8 cellular contexts compared by ENCODE assay signal in the genomic region with DNA sequence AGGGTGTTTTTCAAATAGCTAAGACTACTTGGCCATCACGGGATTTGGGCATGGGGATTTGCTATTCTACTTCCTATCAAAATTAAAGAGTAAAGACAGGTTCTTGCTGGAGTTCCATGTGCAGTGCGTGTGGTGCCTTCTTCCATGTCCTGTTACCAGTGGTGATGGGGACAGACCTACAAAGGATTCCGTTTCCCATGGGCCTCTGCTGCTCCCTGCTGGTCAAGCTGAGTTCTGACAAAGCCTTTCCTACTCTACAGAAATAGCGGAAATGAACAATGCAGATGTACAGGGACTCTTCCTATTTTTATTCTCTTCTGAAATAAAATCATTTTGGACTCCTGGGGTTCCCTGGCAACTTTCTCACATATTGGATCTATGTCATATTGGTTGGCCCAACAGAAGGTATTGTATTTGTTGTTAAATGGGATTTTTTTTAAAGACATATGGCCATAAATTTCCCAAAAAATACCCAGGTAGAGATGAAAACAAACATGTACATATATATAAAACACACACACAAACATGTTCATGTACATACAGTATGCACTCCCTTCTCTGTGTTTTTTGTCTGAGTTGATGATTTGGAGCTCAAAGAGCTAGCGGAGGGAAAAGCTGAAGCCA.
DNase-seq lines count a peak whose midpoint lies in the region; ATAC-seq, FAIRE-seq and TF ChIP-seq lines count a peak whose summit lies in the region.

No MANE protein-coding gene starts in this region.

- H3K4me3 ChIP-seq in GM23338, result no peak overlapping the region
- no peak overlapping the region for H3K4me3 ChIP-seq in upper lobe of right lung

- intact Hi-C loops in activated T-helper 1 cell treated with anti-CD3 and anti-CD28 coated beads, Interleukin-12 subunit alpha, Interleukin-12 subunit beta, Interleukin-2, Interleukin-4 antibody, amounts not matched to agents 30 ng/mL and 10 ng/mL and 1 ng/mL, durations not matched to agents 14 hours and 24 hours and 36 hours (cut with micrococcal nuclease), result loop anchor here (1.0 to 2.0 kb wide), 4 partner anchors 170 to 988 kb away; no protein-coding TSS in a partner anchor
- intact Hi-C loops in upper lobe of right lung (cut with DNase I), result no loop called here

- H3F3A ChIP-seq in GM23338 (replicated peaks; ENCODE audit: low read depth), result no peaks in the 10 kb centered on the region

- H3K36me3 ChIP-seq in GM23338 (ENCODE audit: insufficient read depth) (no peaks in the 10 kb centered on the region; the same call in 1 of the 2 replicates), upper lobe of right lung (peaks cover 42% of the 10 kb centered on the region)

- H3K27me3 Mint-ChIP-seq in GM23338 (ENCODE audit: insufficient read depth, low read depth, poor library complexity), result no peaks in the 10 kb centered on the region
- no peaks in the 10 kb centered on the region for H3K27me3 Mint-ChIP-seq in activated T-helper 1 cell treated with anti-CD3 and anti-CD28 coated beads, Interleukin-12 subunit alpha, Interleukin-12 subunit beta, Interleukin-2, Interleukin-4 antibody, amounts not matched to agents 30 ng/mL and 10 ng/mL and 1 ng/mL, durations not matched to agents 14 hours and 24 hours and 36 hours (ENCODE audit: insufficient read depth)

- no peaks in the 10 kb centered on the region for H3K9me3 ChIP-seq in upper lobe of right lung

- no peaks in the 10 kb centered on the region for H4K20me1 ChIP-seq in GM23338 (replicated peaks; ENCODE audit: insufficient read depth)

- ATAC-seq in GM23338 (peak; percentile 80), upper lobe of right lung (peak; percentile 92)

- H3K9me3 Mint-ChIP-seq in GM23338, result no peaks in the 10 kb centered on the region
- H3K9me3 Mint-ChIP-seq in activated T-helper 1 cell treated with anti-CD3 and anti-CD28 coated beads, Interleukin-12 subunit alpha, Interleukin-12 subunit beta, Interleukin-2, Interleukin-4 antibody, amounts not matched to agents 30 ng/mL and 10 ng/mL and 1 ng/mL, durations not matched to agents 14 hours and 24 hours and 36 hours, result no peaks in the 10 kb centered on the region

- H3K4me1 Mint-ChIP-seq in GM23338, result peaks cover 16% of the 10 kb centered on the region
- peaks cover 13% of the 10 kb centered on the region for H3K4me1 Mint-ChIP-seq in activated T-helper 1 cell treated with anti-CD3 and anti-CD28 coated beads, Interleukin-12 subunit alpha, Interleukin-12 subunit beta, Interleukin-2, Interleukin-4 antibody, amounts not matched to agents 30 ng/mL and 10 ng/mL and 1 ng/mL, durations not matched to agents 14 hours and 24 hours and 36 hours (ENCODE audit: low read depth)

- H3K27me3 ChIP-seq in GM23338 (ENCODE audit: insufficient read depth), result no peaks in the 10 kb centered on the region
- H3K27me3 ChIP-seq in upper lobe of right lung, result no peaks in the 10 kb centered on the region

- no peaks in the 10 kb centered on the region for H3K36me3 Mint-ChIP-seq in GM23338 (ENCODE audit: low read depth)
- H3K36me3 Mint-ChIP-seq in activated T-helper 1 cell treated with anti-CD3 and anti-CD28 coated beads, Interleukin-12 subunit alpha, Interleukin-12 subunit beta, Interleukin-2, Interleukin-4 antibody, amounts not matched to agents 30 ng/mL and 10 ng/mL and 1 ng/mL, durations not matched to agents 14 hours and 24 hours and 36 hours (ENCODE audit: low read depth), result peaks cover 27% of the 10 kb centered on the region

- H3K4me1 ChIP-seq in GM23338 (ENCODE audit: insufficient read depth) (0 out of 2 replicates have a peak, but pooled peaks cover 4% of the 10 kb centered on the region), upper lobe of right lung (no peaks in the 10 kb centered on the region)

- H3K27ac ChIP-seq in GM23338 (ENCODE audit: low read depth) (no peak overlapping the region), upper lobe of right lung (no peak overlapping the region)

- H3K79me2 ChIP-seq in GM23338 (replicated peaks; ENCODE audit: insufficient read depth), result no peaks in the 10 kb centered on the region

- no peaks in the 10 kb centered on the region for H3K9me2 ChIP-seq in GM23338 (ENCODE audit: insufficient read depth)

- no peak overlapping the region for H3K27ac Mint-ChIP-seq in GM23338
- H3K27ac Mint-ChIP-seq in activated T-helper 1 cell treated with anti-CD3 and anti-CD28 coated beads, Interleukin-12 subunit alpha, Interleukin-12 subunit beta, Interleukin-2, Interleukin-4 antibody, amounts not matched to agents 30 ng/mL and 10 ng/mL and 1 ng/mL, durations not matched to agents 14 hours and 24 hours and 36 hours, result no peak overlapping the region

- H2AFZ ChIP-seq in GM23338, result no peak overlapping the region

- TF ChIP-seq CTCF in GM23338 (conservative IDR thresholded peaks at IDR 0.05; ENCODE audit: low read depth in 2 of 2) (peak; percentile 88 to 95), upper lobe of right lung (IDR thresholded peaks at IDR 0.05) (peak; percentile 83)

- H3K4me3 Mint-ChIP-seq in GM23338, result no peak overlapping the region; the same call in 2 of the 3 replicates
- no peak overlapping the region for H3K4me3 Mint-ChIP-seq in activated T-helper 1 cell treated with anti-CD3 and anti-CD28 coated beads, Interleukin-12 subunit alpha, Interleukin-12 subunit beta, Interleukin-2, Interleukin-4 antibody, amounts not matched to agents 30 ng/mL and 10 ng/mL and 1 ng/mL, durations not matched to agents 14 hours and 24 hours and 36 hours

- no peak overlapping the region for H3K4me2 ChIP-seq in GM23338

- DNase-seq in GM23338 (ENCODE audit: low spot score) (peak; percentile 89), LHCN-M2 (ENCODE audit: low read depth) (peak; percentile 60), RPMI8226 (peak; percentile 61), fibroblast of the conjunctiva (ENCODE audit: low read depth) (peak; percentile 82), occipital lobe (lab: John Stamatoyannopoulos, UW) (peak; percentile 57), upper lobe of right lung (peak; percentile 76)
- DNase-seq in activated T-helper 1 cell treated with anti-CD3 and anti-CD28 coated beads, Interleukin-12 subunit alpha, Interleukin-12 subunit beta, Interleukin-2, Interleukin-4 antibody, amounts not matched to agents 30 ng/mL and 10 ng/mL and 1 ng/mL, durations not matched to agents 14 hours and 24 hours and 36 hours (ENCODE audit: low spot score), result peak; percentile 44

- FAIRE-seq in G401.6 (lab: Jason Lieb, UNC), result peak; percentile 75

TF ChIP-seq in GM23338, 12 proteins besides CTCF, POLR2A, EP300 and RAD21 (continues in another document):
- TF ChIP-seq, protein P1, sequence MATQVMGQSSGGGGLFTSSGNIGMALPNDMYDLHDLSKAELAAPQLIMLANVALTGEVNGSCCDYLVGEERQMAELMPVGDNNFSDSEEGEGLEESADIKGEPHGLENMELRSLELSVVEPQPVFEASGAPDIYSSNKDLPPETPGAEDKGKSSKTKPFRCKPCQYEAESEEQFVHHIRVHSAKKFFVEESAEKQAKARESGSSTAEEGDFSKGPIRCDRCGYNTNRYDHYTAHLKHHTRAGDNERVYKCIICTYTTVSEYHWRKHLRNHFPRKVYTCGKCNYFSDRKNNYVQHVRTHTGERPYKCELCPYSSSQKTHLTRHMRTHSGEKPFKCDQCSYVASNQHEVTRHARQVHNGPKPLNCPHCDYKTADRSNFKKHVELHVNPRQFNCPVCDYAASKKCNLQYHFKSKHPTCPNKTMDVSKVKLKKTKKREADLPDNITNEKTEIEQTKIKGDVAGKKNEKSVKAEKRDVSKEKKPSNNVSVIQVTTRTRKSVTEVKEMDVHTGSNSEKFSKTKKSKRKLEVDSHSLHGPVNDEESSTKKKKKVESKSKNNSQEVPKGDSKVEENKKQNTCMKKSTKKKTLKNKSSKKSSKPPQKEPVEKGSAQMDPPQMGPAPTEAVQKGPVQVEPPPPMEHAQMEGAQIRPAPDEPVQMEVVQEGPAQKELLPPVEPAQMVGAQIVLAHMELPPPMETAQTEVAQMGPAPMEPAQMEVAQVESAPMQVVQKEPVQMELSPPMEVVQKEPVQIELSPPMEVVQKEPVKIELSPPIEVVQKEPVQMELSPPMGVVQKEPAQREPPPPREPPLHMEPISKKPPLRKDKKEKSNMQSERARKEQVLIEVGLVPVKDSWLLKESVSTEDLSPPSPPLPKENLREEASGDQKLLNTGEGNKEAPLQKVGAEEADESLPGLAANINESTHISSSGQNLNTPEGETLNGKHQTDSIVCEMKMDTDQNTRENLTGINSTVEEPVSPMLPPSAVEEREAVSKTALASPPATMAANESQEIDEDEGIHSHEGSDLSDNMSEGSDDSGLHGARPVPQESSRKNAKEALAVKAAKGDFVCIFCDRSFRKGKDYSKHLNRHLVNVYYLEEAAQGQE (IDR thresholded peaks at IDR 0.05; ENCODE audit: unreplicated experiment), result no peak
- TF ChIP-seq ETS1 (IDR thresholded peaks at IDR 0.05) (no peak), NANOG (IDR thresholded peaks at IDR 0.05; ENCODE audit: borderline replicate concordance) (no peak), ZNF331 (CRISPR knock-in tag; IDR thresholded peaks at IDR 0.05; ENCODE audit: low read depth) (no peak), POLR2AphosphoS5 (IDR thresholded peaks at IDR 0.05; ENCODE audit: low read depth) (no peak), ZNF114 (CRISPR knock-in tag; IDR thresholded peaks at IDR 0.05) (no peak)
